2 cellular contexts compared by ENCODE assay signal in the genomic region with DNA sequence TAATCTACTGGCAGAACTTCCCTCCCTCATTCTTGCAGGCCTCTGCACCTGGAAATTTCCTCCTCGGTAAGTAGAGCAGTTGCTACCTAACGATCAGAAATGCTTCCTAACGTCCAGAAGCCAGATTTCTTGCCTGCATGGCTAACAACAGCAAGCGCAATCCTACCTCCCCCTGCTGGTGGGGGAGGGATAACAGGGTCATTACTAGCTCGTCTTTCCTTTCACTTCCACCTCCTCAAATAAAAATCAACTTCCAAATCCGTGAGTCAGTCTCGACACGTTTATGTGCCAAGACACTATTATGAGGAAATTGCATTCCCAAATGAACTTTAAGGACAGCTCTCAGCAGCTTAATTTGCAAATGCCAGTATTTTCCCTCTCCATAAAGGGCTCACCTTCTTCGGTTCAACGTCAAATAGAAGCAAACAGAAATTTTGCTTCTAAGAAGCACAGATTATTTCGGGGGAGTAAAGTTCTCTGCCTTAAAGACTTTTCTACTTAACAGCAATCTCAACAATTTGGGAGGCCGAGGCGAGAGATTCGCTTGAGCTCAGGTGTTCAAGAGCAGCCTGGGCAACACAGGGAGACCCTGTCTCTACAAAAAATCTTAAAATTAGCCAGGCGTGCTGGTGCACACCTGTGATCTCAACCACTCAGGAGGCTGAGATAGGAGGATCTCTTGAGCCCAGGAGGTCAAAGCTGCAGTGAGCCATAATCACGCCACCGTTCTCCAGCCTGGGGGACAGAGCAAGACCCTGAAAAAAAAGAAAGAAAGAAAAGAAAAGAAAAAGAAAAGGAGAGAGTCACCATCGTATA.
TF ChIP-seq lines count a peak whose summit lies in the region.

No MANE protein-coding gene starts in this region.

TF ChIP-seq in SK-N-SH, 30 proteins besides CTCF, POLR2A, EP300 and RAD21 (continued from another document):
- TF ChIP-seq REST (IDR thresholded peaks at IDR 0.05; ENCODE audit: low read depth, low read length) (no peak), FOXM1 (IDR thresholded peaks at IDR 0.05; ENCODE audit: low read depth) (no peak), TCF12 (IDR thresholded peaks at IDR 0.05) (no peak), NFIC (IDR thresholded peaks at IDR 0.05; ENCODE audit: borderline replicate concordance) (no peak), MXI1 (IDR thresholded peaks at IDR 0.05; ENCODE audit: low read depth, low read length) (no peak), GABPA (IDR thresholded peaks at IDR 0.05; ENCODE audit: low read depth) (no peak), GATA2 (CRISPR knock-in tag; IDR thresholded peaks at IDR 0.05) (no peak), RXRA (IDR thresholded peaks at IDR 0.05; ENCODE audit: borderline replicate concordance, low read depth) (no peak), YY1 (IDR thresholded peaks at IDR 0.05; ENCODE audit: low read depth) (no peak)
- TF ChIP-seq, protein P1, sequence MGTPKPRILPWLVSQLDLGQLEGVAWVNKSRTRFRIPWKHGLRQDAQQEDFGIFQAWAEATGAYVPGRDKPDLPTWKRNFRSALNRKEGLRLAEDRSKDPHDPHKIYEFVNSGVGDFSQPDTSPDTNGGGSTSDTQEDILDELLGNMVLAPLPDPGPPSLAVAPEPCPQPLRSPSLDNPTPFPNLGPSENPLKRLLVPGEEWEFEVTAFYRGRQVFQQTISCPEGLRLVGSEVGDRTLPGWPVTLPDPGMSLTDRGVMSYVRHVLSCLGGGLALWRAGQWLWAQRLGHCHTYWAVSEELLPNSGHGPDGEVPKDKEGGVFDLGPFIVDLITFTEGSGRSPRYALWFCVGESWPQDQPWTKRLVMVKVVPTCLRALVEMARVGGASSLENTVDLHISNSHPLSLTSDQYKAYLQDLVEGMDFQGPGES (IDR thresholded peaks at IDR 0.05; ENCODE audit: low read depth, low read length) = no peak

TF ChIP-seq in SK-N-SH treated with all-trans-retinoic acid at 6 μM for 48 hours, 23 proteins besides CTCF, POLR2A, EP300 and RAD21 (continued from another document):
- no peak for TF ChIP-seq PATZ1 (CRISPR knock-in tag; IDR thresholded peaks at IDR 0.05; ENCODE audit: borderline replicate concordance)
- TF ChIP-seq ZNF8 (CRISPR knock-in tag; IDR thresholded peaks at IDR 0.05) = no peak
- TF ChIP-seq ARNTL (CRISPR knock-in tag; IDR thresholded peaks at IDR 0.05; ENCODE audit: borderline replicate concordance, low read depth) = no peak
